In the genomic region with DNA sequence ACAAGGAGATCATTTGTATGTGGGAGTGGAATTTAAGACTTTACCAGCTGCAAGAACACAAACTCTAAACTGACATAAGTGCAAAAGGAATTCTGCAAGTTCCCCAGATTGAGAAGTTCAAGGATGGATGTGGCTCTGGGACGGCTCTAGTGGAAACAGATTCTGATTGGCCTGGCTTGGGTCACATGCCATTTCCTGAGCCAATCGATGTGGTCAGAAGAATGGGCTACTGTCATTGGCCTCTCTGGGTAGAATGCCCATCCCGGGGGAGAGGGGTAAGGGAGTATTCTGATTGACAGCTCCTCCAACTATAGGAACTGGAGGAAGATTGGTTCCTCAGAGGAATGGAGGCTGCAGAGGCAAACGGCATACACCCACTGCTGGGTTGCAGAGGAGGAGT, we compare ENCODE assay signal across 13 cellular contexts. TPM values are rescaled to one million over a fixed set of nuclear protein-coding genes. Genes with fewer than 3 reads are reported as not detected.
DNase-seq lines count a peak whose midpoint lies in the region; ATAC-seq, FAIRE-seq and TF ChIP-seq lines count a peak whose summit lies in the region.
"Had no signal": no experiment of that assay in that cellular context is flagged by ENCODE, and none has a peak within 500 bp of the region (broad histone marks: within the 10 kb centered on the region; RNA-seq: fewer than 3 reads in every experiment).

No MANE protein-coding gene starts in this region.

- H2BK12ac ChIP-seq in trophoblast cell (ENCODE audit: low read length) = no peak overlapping the region

- POLR2A ChIA-PET in K562 (lab: Yijun Ruan, JAX) = no interaction called here
- POLR2A ChIA-PET in naive thymus-derived CD4-positive, alpha-beta T cell (lab: Charles Lee) = no interaction called here

- no peak for TF ChIP-seq EP300 in K562 (IDR thresholded peaks at IDR 0.05; ENCODE audit: low read length)

- H3K36me3 Mint-ChIP-seq in stimulated activated naive CD8-positive, alpha-beta T cell treated with anti-CD3 and anti-CD28 coated beads, Interleukin-15, Interleukin-2, amounts not matched to agents 100 ng/mL and 50 ng/mL, for 24 hours (ENCODE audit: low read depth) = peaks cover 7% of the 10 kb centered on the region
- peaks cover 0 to 5% (median 0%) of the 10 kb centered on the region in 5 donors for H3K36me3 Mint-ChIP-seq in naive thymus-derived CD4-positive, alpha-beta T cell

- no peak for TF ChIP-seq CTCF in K562 (IDR thresholded peaks at IDR 0.05 in 2 of 3, conservative IDR thresholded peaks at IDR 0.05 in 1 of 3; ENCODE audit: insufficient read depth in 2 of 3, low read depth in 1 of 3, low read length in 3 of 3)
- TF ChIP-seq CTCF in spleen (IDR thresholded peaks at IDR 0.05 in 8 of 11, conservative IDR thresholded peaks at IDR 0.05 in 3 of 11) = no peak

- CTCF ChIA-PET in K562 (lab: Yijun Ruan, JAX; ENCODE audit: low intra/inter-chr PET ratio) = no interaction called here
- CTCF ChIA-PET in naive thymus-derived CD4-positive, alpha-beta T cell (lab: Charles Lee) = interaction anchor here (0.6 to 0.7 kb wide), 2 partner anchors 259 to 332 kb away, joined by 3 to 5 read pairs; no protein-coding TSS in a partner anchor

- no peak for DNase-seq in stimulated activated naive CD8-positive, alpha-beta T cell treated with anti-CD3 and anti-CD28 coated beads, Interleukin-15, Interleukin-2, amounts not matched to agents 100 U/mL and 50 U/mL, for 24 hours
- DNase-seq in NCI-H460 (ENCODE audit: extremely low read depth, low read depth) (peak; percentile 46), K562 (ENCODE audit: extremely low read depth in 1 of 4, low spot score in 3 of 4) (no peak), trophoblast cell (no peak), GM12892 (ENCODE audit: insufficient read length) (no peak), spleen (no peak)
- no peak for DNase-seq in naive thymus-derived CD4-positive, alpha-beta T cell
- DNase-seq: activated naive CD8-positive, alpha-beta T cell treated with anti-CD3 and anti-CD28 coated beads for 36 hours; NK-92 treated with Interleukin-12 subunit alpha and Interleukin-12 subunit beta, amount 100 ng/mL, for 24 hours; SW 1271 had no signal

- H3K4me3 Mint-ChIP-seq in stimulated activated naive CD8-positive, alpha-beta T cell treated with anti-CD3 and anti-CD28 coated beads, Interleukin-15, Interleukin-2, amounts not matched to agents 100 ng/mL and 50 ng/mL, for 24 hours = no peak overlapping the region
- H3K4me3 Mint-ChIP-seq in naive thymus-derived CD4-positive, alpha-beta T cell = no peak overlapping the region
- H3K4me3 Mint-ChIP-seq: activated naive CD8-positive, alpha-beta T cell treated with anti-CD3 and anti-CD28 coated beads for 36 hours had no signal

- TF ChIP-seq RAD21 in K562 (CRISPR knock-in tag; conservative IDR thresholded peaks at IDR 0.05 in 1 of 2, IDR thresholded peaks at IDR 0.05 in 1 of 2) = no peak

- 2% methylated on average over 4 of the region's 4 CpGs for WGBS in K562 (ENCODE audit: insufficient coverage, low coverage, missing lambda C conversion rate)
- WGBS in trophoblast cell (ENCODE audit: extremely low coverage, insufficient coverage, insufficient read length) = no CpG with 5 or more reads among the region's 4 CpGs
- 52 to 67% (median 62%) methylated on average over 3 to 4 of the region's 4 CpGs for WGBS in spleen, 5 donors

- peaks cover 5 to 11% of the 10 kb centered on the region in 2 experiments; a peak in 2 of 5 replicates for H3K4me1 ChIP-seq in K562 (replicated peaks in 1 of 2; ENCODE audit: control insufficient read depth in 2 of 2, insufficient read depth in 2 of 2, low read length in 2 of 2)
- no peaks in the 10 kb centered on the region for H3K4me1 ChIP-seq in trophoblast cell (ENCODE audit: control insufficient read depth in 1 of 2, insufficient read depth in 2 of 2, low read length in 2 of 2)
- H3K4me1 ChIP-seq in naive thymus-derived CD4-positive, alpha-beta T cell (ENCODE audit: control insufficient read depth in 2 of 2, insufficient read depth in 2 of 2, low read length in 2 of 2) = peaks cover 10 to 11% of the 10 kb centered on the region in 2 donors
- peaks cover 7 to 69% (median 42%) of the 10 kb centered on the region in 6 donors for H3K4me1 ChIP-seq in spleen

- peaks cover 27 to 53% of the 10 kb centered on the region in 2 experiments; a peak in 4 of 5 replicates for H3K27me3 ChIP-seq in K562 (ENCODE audit: control insufficient read depth in 2 of 2, insufficient read depth in 2 of 2, low read length in 2 of 2)
- no peaks in the 10 kb centered on the region for H3K27me3 ChIP-seq in trophoblast cell (ENCODE audit: insufficient read depth, low read length)
- no peaks in the 10 kb centered on the region for H3K27me3 ChIP-seq in naive thymus-derived CD4-positive, alpha-beta T cell (ENCODE audit: control insufficient read depth in 2 of 2, insufficient read depth in 2 of 2, low read length in 2 of 2)
- H3K27me3 ChIP-seq in spleen (replicated peaks in 1 of 7) = peaks cover 0 to 5% (median 0%) of the 10 kb centered on the region in 7 donors

- H3K9me1 ChIP-seq in K562 (ENCODE audit: control insufficient read depth, insufficient read depth, low read length) = no peaks in the 10 kb centered on the region

- no peak for TF ChIP-seq POLR2A in K562 (conservative IDR thresholded peaks at IDR 0.05)
- TF ChIP-seq POLR2A in GM12892 (IDR thresholded peaks at IDR 0.05; ENCODE audit: low read depth, low read length) = no peak
- no peak for TF ChIP-seq POLR2A in spleen (IDR thresholded peaks at IDR 0.05)

- no peaks in the 10 kb centered on the region for H3K36me3 ChIP-seq in K562 (ENCODE audit: control insufficient read depth, insufficient read depth, low read length)
- H3K36me3 ChIP-seq in trophoblast cell (ENCODE audit: control insufficient read depth in 1 of 2, insufficient read depth in 2 of 2, low read length in 2 of 2) = no peaks in the 10 kb centered on the region
- H3K36me3 ChIP-seq in naive thymus-derived CD4-positive, alpha-beta T cell (ENCODE audit: control insufficient read depth in 2 of 3, insufficient read depth in 3 of 3, low read length in 3 of 3) = no peaks in the 10 kb centered on the region
- H3K36me3 ChIP-seq in spleen = no peaks in the 10 kb centered on the region

- peak overlapping the region; percentile 71 for H3K27ac Mint-ChIP-seq in stimulated activated naive CD8-positive, alpha-beta T cell treated with anti-CD3 and anti-CD28 coated beads, Interleukin-15, Interleukin-2, amounts not matched to agents 100 ng/mL and 50 ng/mL, for 24 hours
- H3K27ac Mint-ChIP-seq in naive thymus-derived CD4-positive, alpha-beta T cell = peak overlapping the region in 2 of 9 donors; percentile 36 to 55

- H4K12ac ChIP-seq in trophoblast cell (ENCODE audit: low read depth, low read length) = no peak overlapping the region

- no peak overlapping the region for H3K4me3 ChIP-seq in K562
- H3K4me3 ChIP-seq in trophoblast cell (ENCODE audit: low read depth, low read length) = no peak overlapping the region
- no peak overlapping the region for H3K4me3 ChIP-seq in naive thymus-derived CD4-positive, alpha-beta T cell (ENCODE audit: low read length)
- no peak overlapping the region for H3K4me3 ChIP-seq in spleen
- H3K4me3 ChIP-seq: coronary artery had no signal

- H2AFZ ChIP-seq in K562 (ENCODE audit: low read depth, low read length) (no peak overlapping the region), trophoblast cell (ENCODE audit: insufficient read depth, low read length, poor library complexity) (no peak overlapping the region)

- H3K9me3 Mint-ChIP-seq in stimulated activated naive CD8-positive, alpha-beta T cell treated with anti-CD3 and anti-CD28 coated beads, Interleukin-15, Interleukin-2, amounts not matched to agents 100 ng/mL and 50 ng/mL, for 24 hours = no peaks in the 10 kb centered on the region
- peaks cover 0 to 3% (median 0%) of the 10 kb centered on the region in 11 donors for H3K9me3 Mint-ChIP-seq in naive thymus-derived CD4-positive, alpha-beta T cell

- BruUV-seq in K562 (replicated peaks; lab: Mats Ljungman, UMichigan) = no TSS peak

- FAIRE-seq in K562 (lab: Jason Lieb, UNC) (no peak), GM12892 (lab: Jason Lieb, UNC) (no peak)
- FAIRE-seq: keratinocyte had no signal

- no peak overlapping the region for H2BK120ac ChIP-seq in trophoblast cell (ENCODE audit: insufficient read depth, low read length, poor library complexity)

- H3K4ac ChIP-seq in trophoblast cell (ENCODE audit: low read depth, low read length) = no peak overlapping the region

- H3K27ac ChIP-seq in K562 (ENCODE audit: extremely low read depth, low read depth, low read length) (no peak overlapping the region), trophoblast cell (ENCODE audit: low read depth, low read length) (no peak overlapping the region), spleen (no peak overlapping the region)
- H3K27ac ChIP-seq in naive thymus-derived CD4-positive, alpha-beta T cell (ENCODE audit: low read depth, low read length) = no peak overlapping the region
- H3K27ac ChIP-seq: coronary artery had no signal

- H3K4me1 Mint-ChIP-seq in stimulated activated naive CD8-positive, alpha-beta T cell treated with anti-CD3 and anti-CD28 coated beads, Interleukin-15, Interleukin-2, amounts not matched to agents 100 ng/mL and 50 ng/mL, for 24 hours (ENCODE audit: low read depth) = peaks cover 69% of the 10 kb centered on the region
- peaks cover 16 to 51% (median 22%) of the 10 kb centered on the region in 7 donors for H3K4me1 Mint-ChIP-seq in naive thymus-derived CD4-positive, alpha-beta T cell

- no peak overlapping the region for H3K18ac ChIP-seq in trophoblast cell (ENCODE audit: low read length)

- no peak overlapping the region for H2BK5ac ChIP-seq in trophoblast cell (ENCODE audit: low read depth, low read length, poor library complexity)

- H3K79me1 ChIP-seq in trophoblast cell (ENCODE audit: low read length) = no peaks in the 10 kb centered on the region

- H4K8ac ChIP-seq in trophoblast cell (ENCODE audit: low read depth, low read length) = no peak overlapping the region

- H3K79me2 ChIP-seq in K562 (ENCODE audit: control insufficient read depth, insufficient read depth, low read length) (no peaks in the 10 kb centered on the region), trophoblast cell (ENCODE audit: control insufficient read depth, insufficient read depth, low read length, poor library complexity) (no peaks in the 10 kb centered on the region)

- peaks cover 5% of the 10 kb centered on the region for H3K27me3 Mint-ChIP-seq in stimulated activated naive CD8-positive, alpha-beta T cell treated with anti-CD3 and anti-CD28 coated beads, Interleukin-15, Interleukin-2, amounts not matched to agents 100 ng/mL and 50 ng/mL, for 24 hours
- peaks cover 0 to 5% (median 0%) of the 10 kb centered on the region in 5 donors for H3K27me3 Mint-ChIP-seq in naive thymus-derived CD4-positive, alpha-beta T cell
- H3K27me3 Mint-ChIP-seq: activated naive CD8-positive, alpha-beta T cell treated with anti-CD3 and anti-CD28 coated beads for 36 hours had no signal

- in situ Hi-C loops in K562 (cut with MboI) = no loop called here

- H4K20me1 ChIP-seq in K562 (replicated peaks; ENCODE audit: control insufficient read depth, insufficient read depth, low read length) = no peaks in the 10 kb centered on the region

- intact Hi-C loops in K562 (cut with micrococcal nuclease) = no loop called here
- intact Hi-C loops in naive thymus-derived CD4-positive, alpha-beta T cell (cut with micrococcal nuclease) = loop anchor here in 1 of 2 donors (10.0 kb wide), 1 partner anchor 312 kb away; the partner anchor contains the start of gene RCAN3
- intact Hi-C loops in spleen (cut with DNase I; ENCODE audit: low total_unique reads) = no loop called here

- no peak overlapping the region for H2AK5ac ChIP-seq in trophoblast cell (ENCODE audit: low read length)

- H3K4me2 ChIP-seq in K562 (ENCODE audit: insufficient read depth, low read length) = no peak overlapping the region
- no peak overlapping the region for H3K4me2 ChIP-seq in trophoblast cell (ENCODE audit: low read length)

- H3K14ac ChIP-seq in trophoblast cell (ENCODE audit: low read length) = no peak overlapping the region

- H4K91ac ChIP-seq in trophoblast cell (ENCODE audit: low read depth, low read length) = no peak overlapping the region

- H3K9me3 ChIP-seq in K562 (replicated peaks; ENCODE audit: control insufficient read depth, insufficient read depth, low read depth, low read length) (no peaks in the 10 kb centered on the region), trophoblast cell (ENCODE audit: insufficient read depth, low read depth, low read length) (no peaks in the 10 kb centered on the region), spleen (no peaks in the 10 kb centered on the region)
- no peaks in the 10 kb centered on the region for H3K9me3 ChIP-seq in naive thymus-derived CD4-positive, alpha-beta T cell (ENCODE audit: control insufficient read depth in 2 of 3, low read length in 3 of 3)

- H3K9ac ChIP-seq in K562 (ENCODE audit: insufficient read depth in 1 of 2, low read depth in 2 of 2, low read length in 2 of 2) (no peak overlapping the region), trophoblast cell (ENCODE audit: low read length) (no peak overlapping the region)

- no peak overlapping the region for H3K23ac ChIP-seq in trophoblast cell (ENCODE audit: low read length)

- ATAC-seq in stimulated activated naive CD8-positive, alpha-beta T cell treated with anti-CD3 and anti-CD28 coated beads, Interleukin-15, Interleukin-2, amounts not matched to agents 100 U/mL and 50 U/mL, for 24 hours = no peak
- peak; percentile 69 for ATAC-seq in K562
- no peak for ATAC-seq in naive thymus-derived CD4-positive, alpha-beta T cell

RNA-seq across cellular contexts. Expression of gene IFNLR1, which starts 6.0 kb away (rescaled TPM):
- 2.6 and 3.2 TPM in 2 replicates for total RNA-seq in NCI-H460 (2014; rRNA removed; shearing (Covaris generic))
- polyA plus RNA-seq in NCI-H460 (2014; cell fraction: nucleus; rRNA removed) = 2.1 and 3.2 TPM in 2 replicates
- total RNA-seq in K562 (2011; cell fraction: chromatin; rRNA removed; ENCODE audit: low replicate concordance) = not detected in 2 replicates
- not detected in 2 replicates for total RNA-seq in K562 (2011; cell fraction: nucleolus; rRNA removed)
- total RNA-seq in K562 (2011; cell fraction: nucleoplasm; rRNA removed) = not detected in 2 replicates
- not detected in 2 replicates for total RNA-seq in K562 (2014; rRNA removed)
- total RNA-seq in K562 (2014; rRNA removed; fragmentation: Illumina TruSeq; extraction: Trizol) = not detected in 2 replicates
- total RNA-seq in K562 (2015; rRNA removed; fragmentation: Illumina TruSeq; extraction: Trizol) = not detected in 2 replicates
- total RNA-seq in K562 (2021) = not detected in 2 replicates
- polyA plus RNA-seq in K562 (2011; rRNA removed) = not detected in 2 replicates
- polyA plus RNA-seq in K562 (2011; cell fraction: cytosol; rRNA removed) = not detected in 2 replicates
- not detected in 2 replicates for polyA plus RNA-seq in K562 (2011; cell fraction: nucleus; rRNA removed)
- polyA plus RNA-seq in K562 (2012) = not detected in 2 replicates
- polyA plus RNA-seq in K562 (2014; fragmentation: Illumina TruSeq; extraction: Trizol) = not detected in 2 replicates
- polyA plus RNA-seq in K562 (2014; fragmentation: Nextera tagmentation; extraction: Ambion mirVana) = not detected
- polyA plus RNA-seq in K562 (2014; rRNA removed) = not detected in 2 replicates
- not detected in 2 replicates for polyA minus RNA-seq in K562 (2011; rRNA and poly(A)+ RNA removed)
- not detected in 2 replicates for polyA minus RNA-seq in K562 (2011; cell fraction: cytosol; rRNA and poly(A)+ RNA removed)
- polyA minus RNA-seq in K562 (2011; cell fraction: nucleus; rRNA and poly(A)+ RNA removed) = not detected in 2 replicates
- 3.1 and 3.5 TPM in 2 replicates for polyA plus RNA-seq in trophoblast cell (2013)
- 1 to 10 TPM; 1.0 to 3.9 (median 2.6) TPM for total RNA-seq in naive thymus-derived CD4-positive, alpha-beta T cell
- polyA plus RNA-seq in naive thymus-derived CD4-positive, alpha-beta T cell = under 1 TPM; 0.08 to 0.75 TPM
- polyA plus RNA-seq in GM12892 (2012; ENCODE audit: missing spikeins) = 5.3 TPM
- total RNA-seq in spleen = 1 to 10 TPM; 3.3 to 8.9 (median 3.9) TPM
- polyA plus RNA-seq in spleen = 1 to 10 TPM; 1.7 to 3.3 (median 3.1) TPM

RNA-seq across cellular contexts. Expression of gene IL22RA1, which starts 50.1 kb away (rescaled TPM):
- 1.6 and 1.9 TPM in 2 replicates for total RNA-seq in NCI-H460 (2014; rRNA removed; shearing (Covaris generic))
- 2.0 and 3.1 TPM in 2 replicates for polyA plus RNA-seq in NCI-H460 (2014; cell fraction: nucleus; rRNA removed)
- total RNA-seq in K562 (2011; cell fraction: chromatin; rRNA removed; ENCODE audit: low replicate concordance) = not detected in 2 replicates
- total RNA-seq in K562 (2011; cell fraction: nucleolus; rRNA removed) = not detected in 2 replicates
- not detected in 2 replicates for total RNA-seq in K562 (2011; cell fraction: nucleoplasm; rRNA removed)
- total RNA-seq in K562 (2014; rRNA removed) (not detected in 2 replicates), K562 (2014; rRNA removed; fragmentation: Illumina TruSeq; extraction: Trizol) (not detected in 2 replicates), K562 (2015; rRNA removed; fragmentation: Illumina TruSeq; extraction: Trizol) (not detected in 2 replicates), K562 (2021) (0.11 TPM in 1 of 2 replicates, not detected in the other), spleen (not detected)
- polyA plus RNA-seq in K562 (2011; rRNA removed) (not detected in 2 replicates), K562 (2014; fragmentation: Illumina TruSeq; extraction: Trizol) (not detected in 2 replicates), K562 (2014; fragmentation: Nextera tagmentation; extraction: Ambion mirVana) (not detected), K562 (2014; rRNA removed) (not detected in 2 replicates), spleen (not detected)
- not detected in 2 replicates for polyA plus RNA-seq in K562 (2011; cell fraction: cytosol; rRNA removed)
- not detected in 2 replicates for polyA plus RNA-seq in K562 (2011; cell fraction: nucleus; rRNA removed)
- polyA plus RNA-seq in K562 (2012) = not detected in 2 replicates
- polyA minus RNA-seq in K562 (2011; rRNA and poly(A)+ RNA removed) = not detected in 2 replicates
- not detected in 2 replicates for polyA minus RNA-seq in K562 (2011; cell fraction: cytosol; rRNA and poly(A)+ RNA removed)
- not detected in 2 replicates for polyA minus RNA-seq in K562 (2011; cell fraction: nucleus; rRNA and poly(A)+ RNA removed)
- 0.15 and 0.18 TPM in 2 replicates for polyA plus RNA-seq in trophoblast cell (2013)
- total RNA-seq in naive thymus-derived CD4-positive, alpha-beta T cell = not detected
- not detected for polyA plus RNA-seq in naive thymus-derived CD4-positive, alpha-beta T cell
- not detected for polyA plus RNA-seq in GM12892 (2012; ENCODE audit: missing spikeins)
- total RNA-seq: activated naive CD8-positive, alpha-beta T cell treated with anti-CD3 and anti-CD28 coated beads for 36 hours had no signal
